Comparison of ENCODE assay signal across 9 cellular contexts in the genomic region with DNA sequence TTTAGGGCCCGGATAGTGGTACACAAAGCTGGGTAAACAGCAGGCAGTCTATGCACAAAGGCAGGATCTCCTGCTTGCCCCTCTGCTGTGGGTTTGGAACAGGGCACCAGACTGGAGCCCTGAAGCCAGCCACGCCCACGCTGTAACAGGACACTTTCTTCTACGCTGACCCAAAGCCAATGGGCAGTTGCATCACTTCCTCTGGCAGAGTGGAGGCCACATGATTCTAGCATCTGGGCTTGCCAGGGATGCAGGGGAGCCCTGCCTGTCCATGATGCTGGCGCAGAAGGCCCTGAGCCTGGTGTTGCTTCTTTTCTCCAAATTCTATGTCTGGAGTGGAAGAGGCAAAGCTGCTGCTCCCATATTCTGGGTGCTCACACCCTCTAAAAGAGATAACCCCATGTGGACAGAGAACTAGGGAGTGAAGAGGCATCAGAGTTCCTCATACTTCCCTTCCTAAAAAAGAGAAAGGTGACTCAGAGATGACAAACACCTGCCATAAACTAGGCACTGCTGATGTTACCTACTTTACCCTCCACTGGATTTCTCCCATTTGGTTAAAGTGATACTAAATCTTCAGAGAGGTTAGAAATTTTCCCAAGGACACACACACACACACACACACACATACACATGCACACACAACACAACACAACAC.
DNase-seq lines count a peak whose midpoint lies in the region; ATAC-seq, FAIRE-seq and TF ChIP-seq lines count a peak whose summit lies in the region.
"Had no signal": no experiment of that assay in that cellular context is flagged by ENCODE, and none has a peak within 500 bp of the region (broad histone marks: within the 10 kb centered on the region; RNA-seq: fewer than 3 reads in every experiment).

No MANE protein-coding gene starts in this region.

- H3K4me1 Mint-ChIP-seq in stimulated activated memory B cell treated with anti-CD40 and anti-IgM and Interleukin-4, amounts not matched to agents 10 μg/mL and 1 μg/mL and 100 μg/mL, for 72 hours: no peaks in the 10 kb centered on the region

- no peak overlapping the region for H3K27ac Mint-ChIP-seq in stimulated activated memory B cell treated with anti-CD40 and anti-IgM and Interleukin-4, amounts not matched to agents 10 μg/mL and 1 μg/mL and 100 μg/mL, for 72 hours

- H3K9me3 ChIP-seq in keratinocyte (ENCODE audit: control insufficient read depth, low read depth, low read length) (no peaks in the 10 kb centered on the region), subcutaneous abdominal adipose tissue (ENCODE audit: control insufficient read depth in 5 of 5, low read length in 5 of 5) (no peaks in the 10 kb centered on the region)

- H3K4me3 Mint-ChIP-seq in stimulated activated memory B cell treated with anti-CD40 and anti-IgM and Interleukin-4, amounts not matched to agents 10 μg/mL and 1 μg/mL and 100 μg/mL, for 72 hours: no peak overlapping the region

- no peaks in the 10 kb centered on the region for H4K20me1 ChIP-seq in keratinocyte (ENCODE audit: control insufficient read depth, extremely low read depth, insufficient read depth, low read length)

- H3K4me1 ChIP-seq in keratinocyte (ENCODE audit: control insufficient read depth, extremely low read depth, insufficient read depth, low read length): peaks cover 34% of the 10 kb centered on the region
- peaks cover 9 to 47% (median 31%) of the 10 kb centered on the region in 5 donors for H3K4me1 ChIP-seq in subcutaneous abdominal adipose tissue (ENCODE audit: control insufficient read depth in 5 of 5, insufficient read depth in 5 of 5, low read length in 5 of 5)

- no peak overlapping the region for H2AFZ ChIP-seq in keratinocyte (ENCODE audit: control insufficient read depth, low read length)

- DNase-seq in COLO668 (lab: John Stamatoyannopoulos, UW; ENCODE audit: unreplicated experiment) (peak; percentile 88), NCI-H2081 (lab: John Stamatoyannopoulos, UW) (peak; percentile 39 to 82), brain microvascular endothelial cell (peak; percentile 83), keratinocyte (ENCODE audit: low read depth, low spot score) (no peak)

- H3K27ac ChIP-seq in brain microvascular endothelial cell: peak overlapping the region; percentile 71
- peak overlapping the region; percentile 60 for H3K27ac ChIP-seq in keratinocyte (ENCODE audit: control insufficient read depth, insufficient read depth, low read length)
- H3K27ac ChIP-seq in subcutaneous abdominal adipose tissue (ENCODE audit: low read depth, low read length): peak overlapping the region; percentile 68

- H3K4me3 ChIP-seq in brain microvascular endothelial cell (ENCODE audit: low read depth, low read length) (no peak overlapping the region), keratinocyte (ENCODE audit: control insufficient read depth in 2 of 3, extremely low read depth in 1 of 3, insufficient read depth in 2 of 3, low read depth in 1 of 3, low read length in 3 of 3) (no peak overlapping the region), subcutaneous abdominal adipose tissue (ENCODE audit: low read depth in 1 of 5, low read length in 5 of 5) (peak overlapping the region in 1 of 5 donors; percentile 5)

- no peaks in the 10 kb centered on the region for H3K36me3 Mint-ChIP-seq in stimulated activated memory B cell treated with anti-CD40 and anti-IgM and Interleukin-4, amounts not matched to agents 10 μg/mL and 1 μg/mL and 100 μg/mL, for 72 hours

- no peaks in the 10 kb centered on the region for H3K9me1 ChIP-seq in keratinocyte (ENCODE audit: control insufficient read depth, extremely low read depth, insufficient read depth, low read length)

- in situ Hi-C loops in brain microvascular endothelial cell (cut with HindIII; ENCODE audit: low pct_ligation_motif_present, low sequenced_read_pairs): no loop called here

- peak; percentile 26 for FAIRE-seq in keratinocyte (lab: Jason Lieb, UNC)
- FAIRE-seq: colon had no signal

- peaks cover 5% of the 10 kb centered on the region for H3K9me3 Mint-ChIP-seq in stimulated activated memory B cell treated with anti-CD40 and anti-IgM and Interleukin-4, amounts not matched to agents 10 μg/mL and 1 μg/mL and 100 μg/mL, for 72 hours

- dilution Hi-C loops in keratinocyte (cut with MboI; ENCODE audit: extremely low pct_ligation_motif_present, low sequenced_read_pairs): no loop called here

- H3K9ac ChIP-seq in keratinocyte (ENCODE audit: control insufficient read depth, extremely low read depth, insufficient read depth, low read length): peak overlapping the region; percentile 8
- no peak overlapping the region for H3K9ac ChIP-seq in subcutaneous abdominal adipose tissue (ENCODE audit: low read length in 5 of 5)

- no peaks in the 10 kb centered on the region for H3K36me3 ChIP-seq in brain microvascular endothelial cell (replicated peaks)
- no peaks in the 10 kb centered on the region for H3K36me3 ChIP-seq in keratinocyte (ENCODE audit: control insufficient read depth in 2 of 2, extremely low read depth in 1 of 2, insufficient read depth in 2 of 2, low read length in 2 of 2)
- no peaks in the 10 kb centered on the region for H3K36me3 ChIP-seq in subcutaneous abdominal adipose tissue (ENCODE audit: control insufficient read depth in 5 of 5, insufficient read depth in 5 of 5, low read length in 5 of 5)

- ATAC-seq in GM18861 (IDR thresholded peaks at IDR 0.05; ENCODE audit: unreplicated experiment) (no peak), GM21529 (IDR thresholded peaks at IDR 0.05; ENCODE audit: unreplicated experiment) (no peak)
- no peak for ATAC-seq in stimulated activated memory B cell treated with anti-CD40 and anti-IgM and Interleukin-4, amounts not matched to agents 10 μg/mL and 1 μg/mL and 100 μg/mL, for 72 hours

- H3K27me3 ChIP-seq in brain microvascular endothelial cell (replicated peaks) (no peaks in the 10 kb centered on the region), keratinocyte (ENCODE audit: control insufficient read depth, extremely low read depth, insufficient read depth, low read length) (no peaks in the 10 kb centered on the region), subcutaneous abdominal adipose tissue (ENCODE audit: control insufficient read depth in 5 of 5, insufficient read depth in 4 of 5, low read length in 5 of 5) (no peaks in the 10 kb centered on the region)

- no peak for TF ChIP-seq CTCF in brain microvascular endothelial cell (IDR thresholded peaks at IDR 0.05; ENCODE audit: low read depth, low read length, missing control alignments)
- TF ChIP-seq CTCF in keratinocyte (optimal IDR thresholded peaks at IDR 0.05 in 1 of 3, IDR thresholded peaks at IDR 0.05 in 1 of 3, conservative IDR thresholded peaks at IDR 0.05 in 1 of 3; ENCODE audit: extremely low read depth in 1 of 3, insufficient read depth in 2 of 3, low read length in 3 of 3): no peak

- no peaks in the 10 kb centered on the region for H3K27me3 Mint-ChIP-seq in stimulated activated memory B cell treated with anti-CD40 and anti-IgM and Interleukin-4, amounts not matched to agents 10 μg/mL and 1 μg/mL and 100 μg/mL, for 72 hours

- peak overlapping the region; percentile 56 for H3K4me2 ChIP-seq in keratinocyte (ENCODE audit: control insufficient read depth, extremely low read depth, insufficient read depth, low read depth, low read length)

- H3K79me2 ChIP-seq in keratinocyte (ENCODE audit: control insufficient read depth, insufficient read depth, low read length): no peaks in the 10 kb centered on the region
